In the genomic region with DNA sequence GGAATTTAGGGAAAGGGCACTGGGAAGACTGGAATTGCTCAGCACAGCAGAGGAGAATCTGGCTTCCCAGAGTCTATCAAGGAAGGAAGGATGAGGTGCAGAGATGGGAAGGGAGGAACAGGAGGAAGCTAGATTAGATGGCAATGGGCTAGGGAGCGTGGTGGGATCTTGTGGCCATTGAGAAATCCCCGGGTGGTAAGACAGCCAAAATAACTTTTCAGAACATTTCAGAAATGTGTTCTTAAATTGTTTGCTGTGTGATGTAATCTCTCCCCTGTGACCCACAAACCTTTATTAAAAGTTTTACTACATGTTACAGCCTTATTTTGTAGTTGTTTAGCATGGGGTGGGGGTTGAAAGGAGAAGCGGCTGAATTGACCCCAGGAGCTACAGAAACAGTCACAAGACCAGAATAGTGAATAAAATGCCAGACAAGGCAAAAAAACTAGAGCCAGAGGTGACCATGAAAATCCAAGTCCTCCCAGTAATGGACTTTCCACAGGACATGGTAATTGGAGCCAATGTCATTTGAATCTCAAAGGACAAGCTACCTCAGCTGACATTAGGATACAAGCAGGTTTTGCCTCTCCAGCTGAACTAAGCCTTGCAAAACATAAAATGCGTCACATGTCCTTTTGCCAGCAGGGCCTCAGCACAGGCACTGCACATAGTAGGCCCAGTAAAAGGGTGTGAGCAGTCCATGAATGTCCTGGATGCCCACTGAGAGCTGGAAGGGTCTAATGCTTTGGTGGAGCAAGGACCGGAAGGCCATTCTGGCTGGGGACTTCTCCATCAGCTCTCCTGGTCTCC, we compare ENCODE assay signal across 1 cellular context.
TF ChIP-seq lines count a peak whose summit lies in the region.

No MANE protein-coding gene starts in this region.

TF ChIP-seq in HCT116, 20 proteins besides CTCF, POLR2A, EP300 and RAD21 (continued from another document):
- TF ChIP-seq, protein P1, sequence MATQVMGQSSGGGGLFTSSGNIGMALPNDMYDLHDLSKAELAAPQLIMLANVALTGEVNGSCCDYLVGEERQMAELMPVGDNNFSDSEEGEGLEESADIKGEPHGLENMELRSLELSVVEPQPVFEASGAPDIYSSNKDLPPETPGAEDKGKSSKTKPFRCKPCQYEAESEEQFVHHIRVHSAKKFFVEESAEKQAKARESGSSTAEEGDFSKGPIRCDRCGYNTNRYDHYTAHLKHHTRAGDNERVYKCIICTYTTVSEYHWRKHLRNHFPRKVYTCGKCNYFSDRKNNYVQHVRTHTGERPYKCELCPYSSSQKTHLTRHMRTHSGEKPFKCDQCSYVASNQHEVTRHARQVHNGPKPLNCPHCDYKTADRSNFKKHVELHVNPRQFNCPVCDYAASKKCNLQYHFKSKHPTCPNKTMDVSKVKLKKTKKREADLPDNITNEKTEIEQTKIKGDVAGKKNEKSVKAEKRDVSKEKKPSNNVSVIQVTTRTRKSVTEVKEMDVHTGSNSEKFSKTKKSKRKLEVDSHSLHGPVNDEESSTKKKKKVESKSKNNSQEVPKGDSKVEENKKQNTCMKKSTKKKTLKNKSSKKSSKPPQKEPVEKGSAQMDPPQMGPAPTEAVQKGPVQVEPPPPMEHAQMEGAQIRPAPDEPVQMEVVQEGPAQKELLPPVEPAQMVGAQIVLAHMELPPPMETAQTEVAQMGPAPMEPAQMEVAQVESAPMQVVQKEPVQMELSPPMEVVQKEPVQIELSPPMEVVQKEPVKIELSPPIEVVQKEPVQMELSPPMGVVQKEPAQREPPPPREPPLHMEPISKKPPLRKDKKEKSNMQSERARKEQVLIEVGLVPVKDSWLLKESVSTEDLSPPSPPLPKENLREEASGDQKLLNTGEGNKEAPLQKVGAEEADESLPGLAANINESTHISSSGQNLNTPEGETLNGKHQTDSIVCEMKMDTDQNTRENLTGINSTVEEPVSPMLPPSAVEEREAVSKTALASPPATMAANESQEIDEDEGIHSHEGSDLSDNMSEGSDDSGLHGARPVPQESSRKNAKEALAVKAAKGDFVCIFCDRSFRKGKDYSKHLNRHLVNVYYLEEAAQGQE (IDR thresholded peaks at IDR 0.05; ENCODE audit: low read depth), result no peak
- TF ChIP-seq SRF (IDR thresholded peaks at IDR 0.05; ENCODE audit: low read depth) (no peak), YY1 (IDR thresholded peaks at IDR 0.05; ENCODE audit: extremely low read depth, insufficient replicate concordance, low read depth, low read length) (no peak), JUND (IDR thresholded peaks at IDR 0.05) (no peak)
